9 cellular contexts compared by ENCODE assay signal in genomic region chr12:104956870-104957301, GRCh38.
DNase-seq lines count a peak whose midpoint lies in the region; ATAC-seq lines count a peak whose summit lies in the region.
"Had no signal": no experiment of that assay in that cellular context is flagged by ENCODE, and none has a peak within 500 bp of the region (broad histone marks: within the 10 kb centered on the region; RNA-seq: fewer than 3 reads in every experiment).

No MANE protein-coding gene starts in this region.

- in situ Hi-C loops in HAP-1 (cut with MboI; ENCODE audit: low sequenced_read_pairs): no loop called here

- DNase-seq in CD1c-positive myeloid dendritic cell (ENCODE audit: extremely low spot score): peak; percentile 7
- DNase-seq in HAP-1 (ENCODE audit: low spot score in 2 of 2): no peak
- peak; percentile 13 for DNase-seq in adipocyte (ENCODE audit: low read depth)
- DNase-seq in substantia nigra (lab: John Stamatoyannopoulos, UW): no peak

- H3K4me1 ChIP-seq in HAP-1 (peaks cover 12% of the 10 kb centered on the region), adipocyte (ENCODE audit: control insufficient read depth, insufficient read depth, low read length) (peaks cover 34% of the 10 kb centered on the region), muscle layer of duodenum (ENCODE audit: control insufficient read depth in 1 of 2, insufficient read depth in 2 of 2, low read length in 2 of 2) (peaks cover 6 to 9% of the 10 kb centered on the region in 2 donors)

- H3K4me3 ChIP-seq in HAP-1 (peak overlapping the region; percentile 75), adipocyte (ENCODE audit: low read length) (peak overlapping the region; percentile 90), muscle layer of duodenum (ENCODE audit: low read depth in 1 of 2, low read length in 2 of 2) (peak overlapping the region; percentile 68 to 71)

- H3K9ac ChIP-seq in adipocyte (ENCODE audit: low read length): peak overlapping the region; percentile 86

- no peaks in the 10 kb centered on the region for H3K36me3 ChIP-seq in HAP-1 (replicated peaks)
- H3K36me3 ChIP-seq in adipocyte (ENCODE audit: control insufficient read depth, insufficient read depth, low read length, severe bottlenecking): no peaks in the 10 kb centered on the region
- no peaks in the 10 kb centered on the region for H3K36me3 ChIP-seq in muscle layer of duodenum (ENCODE audit: control insufficient read depth in 1 of 2, insufficient read depth in 2 of 2, low read length in 2 of 2)

- H3K27me3 ChIP-seq in HAP-1 (ENCODE audit: low read depth): no peaks in the 10 kb centered on the region
- no peaks in the 10 kb centered on the region for H3K27me3 ChIP-seq in adipocyte (replicated peaks; ENCODE audit: control insufficient read depth, insufficient read depth, low read length)
- H3K27me3 ChIP-seq in muscle layer of duodenum (ENCODE audit: low read depth, low read length): no peaks in the 10 kb centered on the region

- no peaks in the 10 kb centered on the region for H3K9me3 ChIP-seq in HAP-1
- H3K9me3 ChIP-seq in adipocyte (ENCODE audit: control insufficient read depth, low read length): no peaks in the 10 kb centered on the region
- no peaks in the 10 kb centered on the region for H3K9me3 ChIP-seq in muscle layer of duodenum (ENCODE audit: control insufficient read depth in 1 of 2, low read length in 2 of 2)

- ATAC-seq in HG02970 (IDR thresholded peaks at IDR 0.05; ENCODE audit: low FRiP score, unreplicated experiment): no peak
- no peak for ATAC-seq in GM21360 (IDR thresholded peaks at IDR 0.05; ENCODE audit: unreplicated experiment)
- no peak for ATAC-seq in GM18502 (IDR thresholded peaks at IDR 0.05; ENCODE audit: poor library complexity, unreplicated experiment)

- H3K27ac ChIP-seq in muscle layer of duodenum (ENCODE audit: low read length) (no peak overlapping the region), substantia nigra (ENCODE audit: low read depth, low read length, poor library complexity, severe bottlenecking) (no peak overlapping the region)
- H3K27ac ChIP-seq: epithelial cell of prostate had no signal

Comparison
In these comparisons a context has a peak if more than half of its experiments do, and no peak if none do; other contexts are left out.
1. DNase-seq: peak in CD1c-positive myeloid dendritic cell (single experiment) and adipocyte (single experiment); none in HAP-1 (0 of 2) and substantia nigra (0 of 49).
2. Peak in every context shown above with its lines, with median percentiles within 50 percentile points of each other: H3K4me3 ChIP-seq.